ENCODE assay signal across 3 cellular contexts in genomic region chr7:1463685-1464223, GRCh38.
A peak's percentile ranks its signal among the peaks of the same experiment; 100 is the strongest.
TF ChIP-seq lines count a peak whose summit lies in the region.

No MANE protein-coding gene starts in this region.

TF ChIP-seq in IMR-90, 13 proteins besides CTCF, POLR2A, EP300 and RAD21:
- TF ChIP-seq CHD1 (IDR thresholded peaks at IDR 0.05; ENCODE audit: low read depth, low read length) (no peak), MAFK (IDR thresholded peaks at IDR 0.05; ENCODE audit: low read depth, low read length) (no peak), RCOR1 (IDR thresholded peaks at IDR 0.05; ENCODE audit: insufficient replicate concordance, low read length) (no peak), CEBPB (IDR thresholded peaks at IDR 0.05; ENCODE audit: low read depth, low read length) (no peak), RFX5 (IDR thresholded peaks at IDR 0.05; ENCODE audit: low read depth, low read length) (no peak), ELK1 (IDR thresholded peaks at IDR 0.05; ENCODE audit: borderline replicate concordance, low read depth, low read length) (no peak), MXI1 (IDR thresholded peaks at IDR 0.05; ENCODE audit: borderline replicate concordance, low read depth, low read length) (no peak), SMC3 (IDR thresholded peaks at IDR 0.05; ENCODE audit: low read depth, low read length) (no peak), NFE2L2 (IDR thresholded peaks at IDR 0.05; ENCODE audit: low read depth, low read length) (no peak), MAZ (IDR thresholded peaks at IDR 0.05; ENCODE audit: borderline replicate concordance, low read depth, low read length) (no peak), FOS (IDR thresholded peaks at IDR 0.05; ENCODE audit: low read depth, low read length) (no peak), USF2 (IDR thresholded peaks at IDR 0.05; ENCODE audit: low read depth, low read length) (no peak), BHLHE40 (IDR thresholded peaks at IDR 0.05; ENCODE audit: low read depth, low read length) (no peak)

TF ChIP-seq in K562, 482 proteins besides CTCF, POLR2A, EP300 and RAD21:
- peak; percentile 97 for TF ChIP-seq ZNF239 (CRISPR knock-in tag; IDR thresholded peaks at IDR 0.05)
- no peak for TF ChIP-seq ZNF740 (CRISPR knock-in tag; IDR thresholded peaks at IDR 0.05)
- TF ChIP-seq ZNF740 (tag; IDR thresholded peaks at IDR 0.05) = no peak
- peak; percentile 17; the same call in 1 of the 2 replicates for TF ChIP-seq ZBTB33 (CRISPR knock-in tag; IDR thresholded peaks at IDR 0.05)

TF ChIP-seq in SK-N-SH, 30 proteins besides CTCF, POLR2A, EP300 and RAD21:
- TF ChIP-seq JUND (IDR thresholded peaks at IDR 0.05) = no peak
- no peak for TF ChIP-seq GABPA (IDR thresholded peaks at IDR 0.05; ENCODE audit: low read depth)
- no peak for TF ChIP-seq YY1 (IDR thresholded peaks at IDR 0.05; ENCODE audit: low read depth)
- TF ChIP-seq RFX5 (IDR thresholded peaks at IDR 0.05; ENCODE audit: low read length) = no peak
- TF ChIP-seq USF1 (IDR thresholded peaks at IDR 0.05; ENCODE audit: borderline replicate concordance, low read depth) = no peak
- TF ChIP-seq PBX3 (IDR thresholded peaks at IDR 0.05) = no peak
- no peak for TF ChIP-seq TAF1 (IDR thresholded peaks at IDR 0.05; ENCODE audit: borderline replicate concordance, low read depth, low read length)
- no peak for TF ChIP-seq SMC3 (IDR thresholded peaks at IDR 0.05; ENCODE audit: low read depth, low read length)
- TF ChIP-seq CHD2 (IDR thresholded peaks at IDR 0.05; ENCODE audit: low read length, partially characterized antibody) = no peak
- TF ChIP-seq ELF1 (IDR thresholded peaks at IDR 0.05) = no peak
- TF ChIP-seq USF2 (IDR thresholded peaks at IDR 0.05; ENCODE audit: borderline replicate concordance, low read depth, low read length) = no peak
- TF ChIP-seq MEF2A (IDR thresholded peaks at IDR 0.05; ENCODE audit: borderline replicate concordance, low read depth) = no peak
- TF ChIP-seq FOXJ3 (CRISPR knock-in tag; IDR thresholded peaks at IDR 0.05) = no peak
- no peak for TF ChIP-seq FOSL2 (IDR thresholded peaks at IDR 0.05; ENCODE audit: borderline replicate concordance, low read depth)
- no peak for TF ChIP-seq REST (IDR thresholded peaks at IDR 0.05; ENCODE audit: low read depth, low read length)
- TF ChIP-seq IRF3 (IDR thresholded peaks at IDR 0.05; ENCODE audit: low read depth, low read length) = no peak
- TF ChIP-seq TEAD4 (IDR thresholded peaks at IDR 0.05; ENCODE audit: borderline replicate concordance, insufficient read depth) = no peak
